8 cellular contexts compared by ENCODE assay signal in the genomic region with DNA sequence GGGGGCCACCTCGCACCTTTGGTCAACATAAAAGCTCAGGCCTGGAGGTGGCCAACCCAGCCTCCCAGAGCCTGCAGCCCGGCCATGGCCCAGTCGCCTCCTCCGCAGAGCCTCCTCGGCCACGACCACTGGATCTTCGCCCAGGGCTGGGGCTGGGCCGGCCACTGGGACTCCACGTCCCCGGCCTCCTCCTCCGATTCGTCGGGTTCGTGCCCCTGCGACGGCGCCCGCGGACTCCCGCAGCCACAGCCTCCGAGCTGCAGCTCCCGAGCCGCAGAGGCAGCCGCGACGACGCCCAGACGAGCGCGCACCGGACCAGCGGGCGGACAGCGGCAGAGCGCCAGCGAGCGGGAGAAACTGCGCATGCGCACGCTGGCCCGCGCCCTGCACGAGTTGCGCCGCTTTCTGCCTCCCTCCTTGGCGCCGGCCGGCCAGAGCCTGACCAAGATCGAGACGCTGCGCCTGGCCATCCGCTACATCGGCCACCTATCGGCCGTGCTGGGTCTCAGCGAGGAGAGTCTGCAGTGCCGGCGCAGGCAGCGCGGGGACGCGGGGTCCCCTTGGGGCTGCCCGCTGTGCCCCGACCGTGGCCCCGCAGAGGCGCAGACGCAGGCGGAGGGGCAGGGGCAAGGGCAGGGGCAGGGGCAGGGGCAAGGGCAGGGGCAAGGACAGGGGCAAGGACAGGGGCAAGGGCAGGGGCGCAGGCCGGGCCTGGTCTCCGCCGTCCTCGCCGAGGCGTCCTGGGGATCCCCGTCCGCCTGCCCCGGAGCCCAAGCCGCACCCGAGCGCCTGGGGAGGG. TPM values are rescaled to one million over a fixed set of nuclear protein-coding genes. Genes with fewer than 3 reads are reported as not detected.
A peak's percentile ranks its signal among the peaks of the same experiment; 100 is the strongest.
DNase-seq lines count a peak whose midpoint lies in the region; ATAC-seq and TF ChIP-seq lines count a peak whose summit lies in the region.

A gene with protein sequence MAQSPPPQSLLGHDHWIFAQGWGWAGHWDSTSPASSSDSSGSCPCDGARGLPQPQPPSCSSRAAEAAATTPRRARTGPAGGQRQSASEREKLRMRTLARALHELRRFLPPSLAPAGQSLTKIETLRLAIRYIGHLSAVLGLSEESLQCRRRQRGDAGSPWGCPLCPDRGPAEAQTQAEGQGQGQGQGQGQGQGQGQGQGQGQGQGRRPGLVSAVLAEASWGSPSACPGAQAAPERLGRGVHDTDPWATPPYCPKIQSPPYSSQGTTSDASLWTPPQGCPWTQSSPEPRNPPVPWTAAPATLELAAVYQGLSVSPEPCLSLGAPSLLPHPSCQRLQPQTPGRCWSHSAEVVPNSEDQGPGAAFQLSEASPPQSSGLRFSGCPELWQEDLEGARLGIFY (plus strand): TSS at position 59 of the 799 bp plus-strand sequence. CDS start 26 bp downstream, at position 85.

- TF ChIP-seq CTCF in AG04449 (IDR thresholded peaks at IDR 0.05; ENCODE audit: insufficient read depth, low read length, missing control alignments) (peak; percentile 54), LNCaP clone FGC (IDR thresholded peaks at IDR 0.05; ENCODE audit: control insufficient read depth, extremely low read depth, insufficient read depth) (peak; percentile 27; the same call in 1 of the 2 replicates), brain (conservative IDR thresholded peaks at IDR 0.05) (peak; percentile 42 to 50)

- peak; percentile 70 for ATAC-seq in GM19035 (IDR thresholded peaks at IDR 0.05; ENCODE audit: unreplicated experiment)

- H3K9me3 Mint-ChIP-seq in brain, result no peaks in the 10 kb centered on the region

- H3K27ac Mint-ChIP-seq in brain, result peak within 1 kb of the TSS in 1 of 5 experiments; percentile 27

- no peaks in the 10 kb centered on the region for H3K4me1 Mint-ChIP-seq in brain

- peaks cover 56% of the 10 kb centered on the region for H3K27me3 ChIP-seq in iPS-20b (ENCODE audit: insufficient read depth, low read length)

- no peaks in the 10 kb centered on the region for H3K4me1 ChIP-seq in iPS-20b (ENCODE audit: insufficient read depth, low read length)

- H3K4me3 Mint-ChIP-seq in brain, result peak within 1 kb of the TSS in 4 of 5 experiments; percentile 40 to 71 (median 66)

- H3K4me3 ChIP-seq in AG04449 (ENCODE audit: low read depth, low read length) (peak within 1 kb of the TSS; percentile 55), LNCaP clone FGC (ENCODE audit: low read depth, low read length) (peak within 1 kb of the TSS; percentile 42), iPS-20b (ENCODE audit: low read length) (peak within 1 kb of the TSS; percentile 57; the same call in 1 of the 2 replicates), skeletal muscle cell (ENCODE audit: low read depth, low read length) (peak within 1 kb of the TSS; percentile 46)

- H3K27ac ChIP-seq in iPS-20b (ENCODE audit: low read length), result no peak within 1 kb of the TSS

- POLR2A ChIA-PET in AG04449 (lab: Yijun Ruan, JAX), result no interaction called here

- CTCF ChIA-PET in AG04449 (lab: Yijun Ruan, JAX), result interaction anchor here (0.7 to 12.5 kb wide), 9 partner anchors 8 to 112 kb away, joined by 3 to 176 read pairs (median 3); no protein-coding TSS in a partner anchor

- DNase-seq in AG04449 (ENCODE audit: low read depth, low spot score) (no peak), LNCaP clone FGC (ENCODE audit: low read depth) (no peak), T1000 (lab: John Stamatoyannopoulos, UW) (peak; percentile 37), skeletal muscle cell (ENCODE audit: low read depth) (no peak), NCI-H1694 (lab: John Stamatoyannopoulos, UW) (no peak)

- H3K36me3 ChIP-seq in iPS-20b (ENCODE audit: insufficient read depth, low read depth, low read length), result no peaks in the 10 kb centered on the region

- H3K9ac ChIP-seq in iPS-20b (ENCODE audit: low read depth, low read length), result no peak within 1 kb of the TSS

- no peaks in the 10 kb centered on the region for H3K36me3 Mint-ChIP-seq in brain

- peaks cover 19% of the 10 kb centered on the region for H3K27me3 Mint-ChIP-seq in brain

- H3K9me3 ChIP-seq in iPS-20b (ENCODE audit: insufficient read depth, low read depth, low read length), result no peaks in the 10 kb centered on the region

RNA-seq across cellular contexts. Expression of the gene that starts here (rescaled TPM):
- 1.6 TPM for polyA plus RNA-seq in brain (ENCODE audit: insufficient read depth, low read depth, low replicate concordance)
